In genomic region chr2:105179469-105180372, GRCh38 we compare ENCODE assay signal across 8 cellular contexts.
DNase-seq lines count a peak whose midpoint lies in the region; ATAC-seq and TF ChIP-seq lines count a peak whose summit lies in the region.

No MANE protein-coding gene starts in this region.

- no peak overlapping the region for H3K27ac Mint-ChIP-seq in CD4-positive, alpha-beta T cell

- H3K9me3 Mint-ChIP-seq in CD4-positive, alpha-beta T cell: no peaks in the 10 kb centered on the region

- H3K27me3 Mint-ChIP-seq in CD4-positive, alpha-beta T cell: peaks cover 33% of the 10 kb centered on the region

- no peak overlapping the region for H3K27ac ChIP-seq in CD4-positive, alpha-beta T cell (ENCODE audit: low read depth, low read length)

- peaks cover 5% of the 10 kb centered on the region for H3K27me3 ChIP-seq in CD4-positive, alpha-beta T cell (ENCODE audit: control insufficient read depth, insufficient read depth, low read length)

- H3K4me1 Mint-ChIP-seq in CD4-positive, alpha-beta T cell (ENCODE audit: low read depth): no peaks in the 10 kb centered on the region

- intact Hi-C loops in CD4-positive, alpha-beta T cell (cut with DNase I, micrococcal nuclease): no loop called here

- CTCF ChIA-PET in CD4-positive, alpha-beta T cell (lab: Charles Lee): no interaction called here

- peak; percentile 62 for TF ChIP-seq CTCF in fibroblast of villous mesenchyme (IDR thresholded peaks at IDR 0.05; ENCODE audit: insufficient read depth, low read depth, low read length)
- TF ChIP-seq CTCF in CD4-positive, alpha-beta T cell (IDR thresholded peaks at IDR 0.05): no peak

- ATAC-seq in CD4-positive, alpha-beta T cell (ENCODE audit: poor library complexity): no peak
- no peak for ATAC-seq in HG03025 (IDR thresholded peaks at IDR 0.05; ENCODE audit: low FRiP score, unreplicated experiment)

- peak; percentile 54 for DNase-seq in COLO829 (ENCODE audit: low spot score)
- peak; percentile 52 for DNase-seq in HPDE6-E6E7 (ENCODE audit: extremely low spot score)
- DNase-seq in SHP77 treated with DMSO at 0.1 percent for 48 hours (lab: John Stamatoyannopoulos, UW): peak; percentile 10
- DNase-seq in fibroblast of villous mesenchyme (ENCODE audit: low read depth): peak; percentile 72
- DNase-seq in skeletal muscle cell (ENCODE audit: low read depth): peak; percentile 24
- no peak for DNase-seq in CD4-positive, alpha-beta T cell
- no peak for DNase-seq in central memory CD4-positive, alpha-beta T cell

- POLR2A ChIA-PET in CD4-positive, alpha-beta T cell (lab: Charles Lee): no interaction called here

- H3K9me3 ChIP-seq in CD4-positive, alpha-beta T cell (ENCODE audit: control insufficient read depth, low read length): no peaks in the 10 kb centered on the region

- H3K4me3 Mint-ChIP-seq in CD4-positive, alpha-beta T cell: no peak overlapping the region

- no peaks in the 10 kb centered on the region for H3K36me3 Mint-ChIP-seq in CD4-positive, alpha-beta T cell (ENCODE audit: low read depth)

- H3K4me3 ChIP-seq in fibroblast of villous mesenchyme (ENCODE audit: low read depth, low read length): no peak overlapping the region
- no peak overlapping the region for H3K4me3 ChIP-seq in skeletal muscle cell (ENCODE audit: low read depth, low read length)

Comparison
In these comparisons a context has a peak if more than half of its experiments do, and no peak if none do; other contexts are left out.
1. DNase-seq: peak in COLO829 (single experiment), HPDE6-E6E7 (single experiment), SHP77 treated with DMSO at 0.1 percent for 48 hours (single experiment), fibroblast of villous mesenchyme (single experiment) and skeletal muscle cell (single experiment); none in CD4-positive, alpha-beta T cell (0 of 10) and central memory CD4-positive, alpha-beta T cell (single experiment).